Comparison of ENCODE assay signal across 22 cellular contexts in genomic region chr1:233912909-233913308, GRCh38. TPM values are rescaled to one million over a fixed set of nuclear protein-coding genes. Genes with fewer than 3 reads are reported as not detected.
"Had no signal": no experiment of that assay in that cellular context is flagged by ENCODE, and none has a peak within 500 bp of the region (broad histone marks: within the 10 kb centered on the region; RNA-seq: fewer than 3 reads in every experiment).

No MANE protein-coding gene starts in this region.

- H3K27me3 ChIP-seq: body of pancreas, ovary, right lobe of liver, tibial nerve had no signal

- DNase-seq: activated CD4-positive, alpha-beta T cell treated with anti-CD3 and anti-CD28 coated beads for 36 hours; activated CD4-positive, CD25-positive, alpha-beta regulatory T cell; activated CD8-positive, alpha-beta memory T cell treated with anti-CD3 and anti-CD28 coated beads, Interleukin-2, amount 10 ng/mL, durations not matched to agents 7 days and 5 days; activated CD8-positive, alpha-beta T cell treated with anti-CD3 and anti-CD28 coated beads, Interleukin-2, amount 10 ng/mL, durations not matched to agents 7 days and 5 days; activated naive CD4-positive, alpha-beta T cell; activated T-cell treated with anti-CD3 and anti-CD28 coated beads for 4 hours; activated T-cell treated with anti-CD3 and anti-CD28 coated beads, Interleukin-2, amount 50 U/mL, for 72 hours; anterior cingulate cortex; body of pancreas; dermis blood vessel endothelial cell; effector CD8-positive, alpha-beta T cell; esophagus squamous epithelium; left ventricle myocardium inferior; naive thymus-derived CD4-positive, alpha-beta T cell; ovary; right lobe of liver; stimulated activated CD4-positive, alpha-beta T cell treated with anti-CD3 and anti-CD28 coated beads, Interleukin-2, amount 100 ng/mL, for 48 hours; stimulated activated naive CD4-positive, alpha-beta T cell treated with Interleukin-2 at 50 U/mL for 16 hours had no signal

- H3K9me3 ChIP-seq: body of pancreas, ovary, right lobe of liver, tibial nerve had no signal

- H3K27ac ChIP-seq: body of pancreas, epithelial cell of prostate, esophagus squamous epithelium, left ventricle myocardium inferior, ovary, right lobe of liver, tibial nerve had no signal

- H3K36me3 ChIP-seq: esophagus squamous epithelium, left ventricle myocardium inferior, ovary, right lobe of liver, tibial nerve had no signal

- H3K4me3 ChIP-seq: body of pancreas, esophagus squamous epithelium, left ventricle myocardium inferior, ovary, right lobe of liver, tibial nerve had no signal

- H3K4me1 ChIP-seq: body of pancreas, esophagus squamous epithelium, left ventricle myocardium inferior, right lobe of liver, tibial nerve had no signal

- ATAC-seq: activated CD4-positive, alpha-beta T cell treated with anti-CD3 and anti-CD28 coated beads for 36 hours; activated CD8-positive, alpha-beta memory T cell treated with anti-CD3 and anti-CD28 coated beads, Interleukin-2, amount 10 ng/mL, durations not matched to agents 7 days and 5 days; activated CD8-positive, alpha-beta T cell treated with anti-CD3 and anti-CD28 coated beads, Interleukin-2, amount 10 ng/mL, durations not matched to agents 7 days and 5 days; activated naive CD4-positive, alpha-beta T cell treated with anti-CD3 and anti-CD28 coated beads, Interleukin-2, amount 50 U/mL, for 72 hours; activated T-cell treated with anti-CD3 and anti-CD28 coated beads, Interleukin-2, amount 50 U/mL, for 72 hours; body of pancreas; naive thymus-derived CD4-positive, alpha-beta T cell; right lobe of liver had no signal

RNA-seq across cellular contexts. Expression of gene SLC35F3, which starts 8.4 kb away (rescaled TPM):
- total RNA-seq: left ventricle myocardium inferior, lung microvascular endothelial cell, right lobe of liver had no signal
